Comparison of ENCODE assay signal across 24 cellular contexts in the genomic region with DNA sequence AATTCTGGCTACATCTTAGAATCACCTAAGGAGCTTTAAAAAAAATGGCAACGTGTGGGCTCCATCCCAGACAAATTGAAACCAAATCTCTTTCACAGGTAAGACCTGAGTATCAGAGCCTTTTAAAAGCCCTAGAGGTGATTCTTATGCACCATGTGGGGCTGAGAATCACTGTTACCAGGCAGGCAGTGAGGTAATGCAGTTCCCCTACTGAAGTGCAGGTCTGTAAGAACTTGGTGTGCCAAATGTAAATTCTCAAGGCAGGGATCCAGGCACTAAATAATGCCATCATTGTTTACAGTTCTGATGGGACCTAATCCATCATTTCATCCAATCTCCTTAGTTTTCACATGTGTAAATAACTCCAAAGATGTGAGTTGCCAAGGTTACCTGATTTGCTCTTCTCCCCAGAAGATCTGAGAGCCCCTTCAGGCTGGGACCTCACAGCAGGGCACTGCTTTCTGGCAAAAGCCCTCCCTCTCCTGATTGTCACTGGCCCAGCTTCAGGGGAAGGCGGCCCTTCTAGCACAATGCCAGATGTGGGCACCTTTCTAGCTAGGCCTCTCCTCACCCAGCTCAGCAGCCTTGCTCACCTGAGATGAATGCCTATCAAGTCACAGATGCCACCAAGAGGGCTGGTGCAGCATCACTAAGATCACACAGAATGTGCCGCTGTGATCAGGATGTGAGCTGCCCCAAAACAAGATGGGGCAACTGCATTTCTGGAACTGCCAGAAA.
DNase-seq lines count a peak whose midpoint lies in the region; ATAC-seq, FAIRE-seq and TF ChIP-seq lines count a peak whose summit lies in the region.
"Had no signal": no experiment of that assay in that cellular context is flagged by ENCODE, and none has a peak within 500 bp of the region (broad histone marks: within the 10 kb centered on the region; RNA-seq: fewer than 3 reads in every experiment).

No MANE protein-coding gene starts in this region.

- intact Hi-C loops in kidney (cut with DNase I), result no loop called here

- POLR2A ChIA-PET in RWPE1 (lab: Yijun Ruan, JAX; ENCODE audit: low non-redundant PET), result no interaction called here

- no peaks in the 10 kb centered on the region for H3K27me3 ChIP-seq in rectal smooth muscle tissue (ENCODE audit: control insufficient read depth, insufficient read depth, low read length)
- H3K27me3 ChIP-seq: SJSA1, thyroid gland had no signal

- DNase-seq in DMS79 treated with DMSO at 0.1 percent for 48 hours (lab: John Stamatoyannopoulos, UW), result peak; percentile 76
- no peak for DNase-seq in RWPE1 (ENCODE audit: low spot score)
- DNase-seq in kidney, result no peak
- DNase-seq in activated CD4-positive, alpha-beta T cell treated with anti-CD3 and anti-CD28 coated beads, Interleukin-2, amount 50 U/mL, for 48 hours, result no peak
- DNase-seq in effector CD4-positive, alpha-beta T cell, result no peak
- DNase-seq: activated naive CD4-positive, alpha-beta T cell treated with anti-CD3 and anti-CD28 coated beads, Interleukin-2, amount 10 ng/mL, durations not matched to agents 7 days and 5 days; activated T-cell treated with anti-CD3 and anti-CD28 coated beads, Interleukin-2, amount 50 U/mL, for 1 hour; EL; GM23248; hypothalamus; NCI-H1092; NCI-H2081; NCI-H774; PC-3; retina; T-helper 17 cell; thyroid gland had no signal

- no peak for ATAC-seq in GM19397 (IDR thresholded peaks at IDR 0.05; ENCODE audit: unreplicated experiment)
- no peak for ATAC-seq in HG03342 (IDR thresholded peaks at IDR 0.05; ENCODE audit: unreplicated experiment)
- ATAC-seq: PC-3, T-helper 17 cell had no signal

- CTCF ChIA-PET in RWPE1 (lab: Yijun Ruan, JAX), result interaction anchor here (0.6 to 1.4 kb wide), 2 partner anchors 118 to 175 kb away, joined by 4 to 5 read pairs; no protein-coding TSS in a partner anchor

- no peaks in the 10 kb centered on the region for H3K36me3 ChIP-seq in kidney (ENCODE audit: control insufficient read depth in 1 of 2, insufficient read depth in 2 of 2, low read length in 2 of 2)
- no peaks in the 10 kb centered on the region for H3K36me3 ChIP-seq in rectal smooth muscle tissue (ENCODE audit: control insufficient read depth, insufficient read depth, low read length)
- H3K36me3 ChIP-seq: SJSA1, thyroid gland had no signal

- H3K27ac ChIP-seq in RWPE1 (peak overlapping the region; percentile 79), kidney (ENCODE audit: low read depth in 2 of 2, low read length in 2 of 2) (peak overlapping the region; percentile 20 to 41), rectal smooth muscle tissue (ENCODE audit: low read depth, low read length) (peak overlapping the region; percentile 50)
- H3K27ac ChIP-seq: GM23248, SJSA1, thyroid gland had no signal

- FAIRE-seq in kidney (lab: Jason Lieb, UNC), result no peak
- FAIRE-seq: astrocyte, GM18507, HTR-8/SVneo had no signal

- H3K4me1 ChIP-seq in kidney (ENCODE audit: control insufficient read depth in 1 of 2, insufficient read depth in 1 of 2, low read depth in 1 of 2, low read length in 2 of 2), result peaks cover 2 to 3% of the 10 kb centered on the region in 2 donors
- H3K4me1 ChIP-seq in rectal smooth muscle tissue (ENCODE audit: control insufficient read depth, insufficient read depth, low read length), result peaks cover 5% of the 10 kb centered on the region
- H3K4me1 ChIP-seq: SJSA1, thyroid gland had no signal

- no peaks in the 10 kb centered on the region for H3K9me3 ChIP-seq in kidney (ENCODE audit: control insufficient read depth in 1 of 2, low read length in 2 of 2)
- H3K9me3 ChIP-seq: SJSA1, thyroid gland had no signal

- TF ChIP-seq CTCF in RWPE1 (conservative IDR thresholded peaks at IDR 0.05; ENCODE audit: low read depth), result no peak
- no peak for TF ChIP-seq CTCF in kidney (IDR thresholded peaks at IDR 0.05; ENCODE audit: borderline replicate concordance, extremely low read depth, insufficient read depth)

- H3K9ac ChIP-seq in kidney (ENCODE audit: low read length in 2 of 2), result no peak overlapping the region
- no peak overlapping the region for H3K9ac ChIP-seq in rectal smooth muscle tissue (ENCODE audit: low read length)
- H3K9ac ChIP-seq: GM23248 had no signal

- H3K4me3 ChIP-seq in kidney (ENCODE audit: low read length in 2 of 2) (no peak overlapping the region), rectal smooth muscle tissue (ENCODE audit: low read length) (no peak overlapping the region)
- H3K4me3 ChIP-seq: GM23248, SJSA1, thyroid gland had no signal
